ENCODE assay signal across 1 cellular context in genomic region chr2:138298900-138299299, GRCh38.
TF ChIP-seq lines count a peak whose summit lies in the region.

No MANE protein-coding gene starts in this region.

TF ChIP-seq in GM12878, 131 proteins besides CTCF, POLR2A, EP300 and RAD21 (continued from another document and continues in another):
- TF ChIP-seq FOXM1 (IDR thresholded peaks at IDR 0.05; ENCODE audit: low read depth, low read length), result no peak
- TF ChIP-seq STAT3 (IDR thresholded peaks at IDR 0.05; ENCODE audit: low read depth, low read length), result no peak
- no peak for TF ChIP-seq IRF3 (IDR thresholded peaks at IDR 0.05)
- no peak for TF ChIP-seq MEF2B (IDR thresholded peaks at IDR 0.05; ENCODE audit: partially characterized antibody, poor library complexity, severe bottlenecking)
- no peak for TF ChIP-seq SIN3A (IDR thresholded peaks at IDR 0.05; ENCODE audit: low read depth, low read length)
- no peak for TF ChIP-seq NFYA (IDR thresholded peaks at IDR 0.05; ENCODE audit: borderline replicate concordance, low read depth, low read length)
- TF ChIP-seq IRF4 (IDR thresholded peaks at IDR 0.05; ENCODE audit: low read depth, low read length), result no peak
- no peak for TF ChIP-seq MYC (IDR thresholded peaks at IDR 0.05; ENCODE audit: insufficient read depth, insufficient read length, insufficient replicate concordance, low read length, severe bottlenecking)
- no peak for TF ChIP-seq MAX (IDR thresholded peaks at IDR 0.05; ENCODE audit: low read depth, low read length)
- TF ChIP-seq RCOR1 (conservative IDR thresholded peaks at IDR 0.05; ENCODE audit: low read depth, low read length), result no peak
- TF ChIP-seq RELA (IDR thresholded peaks at IDR 0.05; ENCODE audit: borderline replicate concordance, partially characterized antibody), result no peak
- no peak for TF ChIP-seq SIX5 (IDR thresholded peaks at IDR 0.05; ENCODE audit: low read depth, low read length, severe bottlenecking)
- TF ChIP-seq NR2C1 (IDR thresholded peaks at IDR 0.05), result no peak
- TF ChIP-seq RFX5 (IDR thresholded peaks at IDR 0.05; ENCODE audit: low read depth, low read length), result no peak
- 0 out of 2 replicates have a peak, but pooled peaks have one; percentile 26 for TF ChIP-seq JUNB (IDR thresholded peaks at IDR 0.05)
- no peak for TF ChIP-seq KAT2A (conservative IDR thresholded peaks at IDR 0.05; ENCODE audit: control insufficient read depth, low read depth, low read length)
- no peak for TF ChIP-seq FOXK2 (IDR thresholded peaks at IDR 0.05)
- no peak for TF ChIP-seq RAD51 (IDR thresholded peaks at IDR 0.05)
- TF ChIP-seq YBX1 (IDR thresholded peaks at IDR 0.05), result no peak
- TF ChIP-seq JUND (IDR thresholded peaks at IDR 0.05; ENCODE audit: low read depth, low read length), result no peak
- no peak for TF ChIP-seq ZNF687 (IDR thresholded peaks at IDR 0.05)
- peak; percentile 24 to 29; a peak in 1 of 4 replicates for TF ChIP-seq BHLHE40 (IDR thresholded peaks at IDR 0.05; ENCODE audit: borderline replicate concordance in 1 of 2, low read depth in 2 of 2, low read length in 1 of 2)
- TF ChIP-seq SMARCA5 (IDR thresholded peaks at IDR 0.05), result no peak
- no peak for TF ChIP-seq CREB1 (IDR thresholded peaks at IDR 0.05; ENCODE audit: low read depth)
- TF ChIP-seq CHD2 (IDR thresholded peaks at IDR 0.05; ENCODE audit: borderline replicate concordance, low read depth, low read length), result no peak
- TF ChIP-seq CHD4 (IDR thresholded peaks at IDR 0.05), result no peak
- TF ChIP-seq ZBTB4 (CRISPR knock-in tag; IDR thresholded peaks at IDR 0.05), result no peak
- TF ChIP-seq EGR1 (IDR thresholded peaks at IDR 0.05; ENCODE audit: borderline replicate concordance in 1 of 2, low read depth in 2 of 2, low read length in 2 of 2), result no peak
- TF ChIP-seq MEF2A (IDR thresholded peaks at IDR 0.05; ENCODE audit: insufficient read depth, low read depth, low read length), result no peak
- no peak for TF ChIP-seq HDGF (IDR thresholded peaks at IDR 0.05)
- no peak for TF ChIP-seq RBBP5 (conservative IDR thresholded peaks at IDR 0.05)
- TF ChIP-seq ZNF384 (IDR thresholded peaks at IDR 0.05; ENCODE audit: borderline replicate concordance, low read depth, low read length), result no peak
- no peak for TF ChIP-seq STAT1 (conservative IDR thresholded peaks at IDR 0.05)
- TF ChIP-seq BCL11A (IDR thresholded peaks at IDR 0.05; ENCODE audit: low read depth, low read length), result no peak
- no peak for TF ChIP-seq EZH2 (IDR thresholded peaks at IDR 0.05; ENCODE audit: borderline replicate concordance, control insufficient read depth, low read depth, low read length)
- TF ChIP-seq SREBF1 (IDR thresholded peaks at IDR 0.05; ENCODE audit: low read length), result no peak
- peak; percentile 23; the same call in 1 of the 2 replicates for TF ChIP-seq PKNOX1 (IDR thresholded peaks at IDR 0.05)
- TF ChIP-seq HCFC1 (IDR thresholded peaks at IDR 0.05; ENCODE audit: low read length), result no peak
- no peak for TF ChIP-seq FOS (IDR thresholded peaks at IDR 0.05; ENCODE audit: borderline replicate concordance, extremely low read depth, insufficient read length)
- TF ChIP-seq ELK1 (IDR thresholded peaks at IDR 0.05; ENCODE audit: low read depth, low read length), result no peak
- no peak for TF ChIP-seq ZBTB33 (IDR thresholded peaks at IDR 0.05)
- TF ChIP-seq REST (IDR thresholded peaks at IDR 0.05; ENCODE audit: low read depth, low read length), result no peak
- TF ChIP-seq PRDM15 (CRISPR knock-in tag; IDR thresholded peaks at IDR 0.05), result no peak
- TF ChIP-seq CEBPB (IDR thresholded peaks at IDR 0.05; ENCODE audit: borderline replicate concordance in 1 of 2, low read depth in 2 of 2, low read length in 2 of 2), result no peak
- no peak for TF ChIP-seq GATAD2B (conservative IDR thresholded peaks at IDR 0.05; ENCODE audit: low read depth)
